ENCODE assay signal across 1 cellular context in the genomic region with DNA sequence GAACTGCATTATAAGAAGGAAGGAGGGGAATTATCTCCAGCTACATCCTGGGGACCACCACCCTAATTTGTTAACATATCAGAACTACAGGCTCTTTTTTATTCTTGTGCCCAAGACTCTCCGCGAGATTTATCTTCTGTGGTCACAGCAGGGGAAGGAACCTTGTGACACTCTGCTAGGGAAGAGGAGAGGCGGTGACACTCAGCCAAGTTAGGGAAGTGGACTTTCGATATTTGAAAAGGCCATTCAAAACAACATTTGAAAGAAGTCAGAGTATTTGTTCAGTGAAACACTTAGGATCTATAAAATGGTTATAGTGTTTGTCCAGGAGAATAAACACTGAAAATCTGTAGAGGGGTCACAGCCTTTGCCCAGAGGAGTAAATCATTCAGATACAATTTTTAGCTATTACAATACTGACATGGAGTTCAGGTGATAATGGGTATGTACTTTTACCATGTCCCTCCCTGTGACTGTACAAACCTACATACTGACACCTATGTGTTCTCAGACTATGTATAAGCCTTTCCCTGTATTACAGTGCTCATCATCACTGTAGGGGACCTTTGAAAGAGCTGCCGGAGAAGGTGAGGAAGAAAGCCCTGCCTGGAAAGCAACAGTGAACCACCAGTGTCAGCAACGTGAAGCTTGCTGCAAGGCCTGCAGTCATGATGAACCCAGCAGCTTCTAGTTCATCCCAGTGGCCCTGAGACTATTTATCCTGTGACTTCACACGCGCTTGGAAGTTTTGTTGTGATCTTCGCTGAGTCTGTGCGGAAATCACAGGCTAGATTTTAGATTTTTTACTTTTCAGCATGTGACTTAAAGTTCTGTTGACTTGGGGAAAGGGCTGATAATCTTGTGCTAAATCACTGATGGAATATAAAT.
A peak's percentile ranks its signal among the peaks of the same experiment; 100 is the strongest.
TF ChIP-seq lines count a peak whose summit lies in the region.

No MANE protein-coding gene starts in this region.

TF ChIP-seq in K562, 482 proteins besides CTCF, POLR2A, EP300 and RAD21 (continued from another document):
- peak; percentile 4 for TF ChIP-seq ZNF146 (CRISPR knock-in tag; IDR thresholded peaks at IDR 0.05; ENCODE audit: unreplicated experiment)
- TF ChIP-seq TAF9B (IDR thresholded peaks at IDR 0.05; ENCODE audit: partially characterized antibody): no peak
- TF ChIP-seq GTF2F1 (IDR thresholded peaks at IDR 0.05; ENCODE audit: low read depth, low read length): no peak
